8 cellular contexts compared by ENCODE assay signal in genomic region chr4:184417802-184418511, GRCh38. TPM values are rescaled to one million over a fixed set of nuclear protein-coding genes. Genes with fewer than 3 reads are reported as not detected.
A peak's percentile ranks its signal among the peaks of the same experiment; 100 is the strongest.
DNase-seq lines count a peak whose midpoint lies in the region; ATAC-seq and TF ChIP-seq lines count a peak whose summit lies in the region.

No MANE protein-coding gene starts in this region.

- H3K4me1 Mint-ChIP-seq in neural progenitor cell = peaks cover 2% of the 10 kb centered on the region

- peaks cover 44% of the 10 kb centered on the region for H3K36me3 Mint-ChIP-seq in neural progenitor cell

- peaks cover 21% of the 10 kb centered on the region for H3K4me1 ChIP-seq in SJSA1 (replicated peaks)
- H3K4me1 ChIP-seq in neural progenitor cell = peaks cover 13% of the 10 kb centered on the region

- H2AFZ ChIP-seq in neural progenitor cell (replicated peaks) = no peak overlapping the region

- in situ Hi-C loops in ACHN (cut with HindIII; ENCODE audit: low pct_ligation_motif_present, low pct_unique_long_range_greater_than_20kb, low sequenced_read_pairs) = no loop called here

- no peak overlapping the region for H3K4me2 ChIP-seq in neural progenitor cell

- peak; percentile 48 for ATAC-seq in GM18858 (IDR thresholded peaks at IDR 0.05; ENCODE audit: unreplicated experiment)
- peak; percentile 41 for ATAC-seq in HG03097 (IDR thresholded peaks at IDR 0.05; ENCODE audit: low FRiP score, unreplicated experiment)
- ATAC-seq in omental fat pad (ENCODE audit: low FRiP score) = peak; percentile 80

- H3K27ac ChIP-seq in SJSA1 (peak overlapping the region; percentile 36), epithelial cell of prostate (peak overlapping the region; percentile 81), neural progenitor cell (no peak overlapping the region)

- peaks cover 10% of the 10 kb centered on the region for H3K79me2 ChIP-seq in neural progenitor cell (ENCODE audit: low read depth)

- H3K27me3 ChIP-seq in SJSA1 (replicated peaks) (no peaks in the 10 kb centered on the region), neural progenitor cell (no peaks in the 10 kb centered on the region)

- H4K20me1 ChIP-seq in neural progenitor cell (ENCODE audit: low read depth) = peaks cover 5% of the 10 kb centered on the region

- peaks cover 13% of the 10 kb centered on the region for H3F3A ChIP-seq in neural progenitor cell (ENCODE audit: low read depth)

- H3K4me3 ChIP-seq in SJSA1 = no peak overlapping the region
- no peak overlapping the region for H3K4me3 ChIP-seq in neural progenitor cell

- H3K9ac ChIP-seq in neural progenitor cell = no peak overlapping the region

- DNase-seq in ACHN (peak; percentile 69), SJSA1 (ENCODE audit: low read depth in 1 of 2, low spot score in 2 of 2) (peak; percentile 66 to 83), epithelial cell of prostate (ENCODE audit: low read depth, low spot score) (peak; percentile 98), omental fat pad (ENCODE audit: low spot score) (no peak), neural progenitor cell (ENCODE audit: low spot score) (no peak), NCI-H82 (lab: John Stamatoyannopoulos, UW) (no peak)

- no peak for TF ChIP-seq CTCF in omental fat pad (IDR thresholded peaks at IDR 0.05)
- TF ChIP-seq CTCF in neural progenitor cell (IDR thresholded peaks at IDR 0.05) = no peak

- H3K9me3 ChIP-seq in SJSA1 (replicated peaks) (no peaks in the 10 kb centered on the region), neural progenitor cell (ENCODE audit: low read depth) (peaks cover 7% of the 10 kb centered on the region)

- no peak overlapping the region for H3K4me3 Mint-ChIP-seq in neural progenitor cell

- no peaks in the 10 kb centered on the region for H3K27me3 Mint-ChIP-seq in neural progenitor cell (ENCODE audit: insufficient read depth, low read depth)

- peaks cover 12% of the 10 kb centered on the region for H3K9me3 Mint-ChIP-seq in neural progenitor cell

- peaks cover 26% of the 10 kb centered on the region for H3K36me3 ChIP-seq in SJSA1
- no peaks in the 10 kb centered on the region for H3K36me3 ChIP-seq in neural progenitor cell

- H3K27ac Mint-ChIP-seq in neural progenitor cell = no peak overlapping the region

RNA-seq across cellular contexts. Expression of gene IRF2, which starts 56.4 kb away (rescaled TPM):
- total RNA-seq in SJSA1 (2014; rRNA removed; shearing (Covaris generic)) = 15.9 and 20.8 TPM in 2 replicates
- total RNA-seq in omental fat pad = 10 to 100 TPM; 16.9 to 53.1 (median 28.9) TPM
- total RNA-seq in neural progenitor cell (ENCODE audit: low replicate concordance) = 12.7 and 16.1 TPM in 2 replicates

Comparison
In these comparisons a context has a peak if more than half of its experiments do, and no peak if none do; other contexts are left out.
1. DNase-seq: peak in ACHN (single experiment), SJSA1 (2 of 2) and epithelial cell of prostate (single experiment); none in omental fat pad (single experiment), neural progenitor cell (single experiment) and NCI-H82 (single experiment).
2. Peak in every context shown above with its lines, with median percentiles within 50 percentile points of each other: ATAC-seq.